In genomic region chr3:161096771-161097367, GRCh38 we compare ENCODE assay signal across 8 cellular contexts. TPM values are rescaled to one million over a fixed set of nuclear protein-coding genes. Genes with fewer than 3 reads are reported as not detected.
DNase-seq lines count a peak whose midpoint lies in the region; ATAC-seq and TF ChIP-seq lines count a peak whose summit lies in the region.
"Had no signal": no experiment of that assay in that cellular context is flagged by ENCODE, and none has a peak within 500 bp of the region (broad histone marks: within the 10 kb centered on the region; RNA-seq: fewer than 3 reads in every experiment).

No MANE protein-coding gene starts in this region.

- no peaks in the 10 kb centered on the region for H3K36me3 ChIP-seq in Karpas-422 (ENCODE audit: insufficient read depth, low read length)
- no peaks in the 10 kb centered on the region for H3K36me3 ChIP-seq in left lung

- H3K4me1 Mint-ChIP-seq in WTC11 = no peaks in the 10 kb centered on the region
- H3K4me1 Mint-ChIP-seq: central memory CD8-positive, alpha-beta T cell had no signal

- H3K9me3 ChIP-seq in Karpas-422 (ENCODE audit: low read length) (no peaks in the 10 kb centered on the region), left lung (no peaks in the 10 kb centered on the region)

- no peak overlapping the region for H3K27ac Mint-ChIP-seq in WTC11

- peak; percentile 60 for DNase-seq in Karpas-422
- DNase-seq in WTC11 (ENCODE audit: low spot score) = peak; percentile 36
- DNase-seq in left lung = no peak
- no peak for DNase-seq in dedifferentiated amniotic fluid mesenchymal stem cell (ENCODE audit: extremely low spot score)

- intact Hi-C loops in left lung (cut with DNase I) = no loop called here

- peaks cover 3% of the 10 kb centered on the region; the same call in 1 of the 2 replicates for H3K36me3 Mint-ChIP-seq in WTC11

- H3K4me3 Mint-ChIP-seq in WTC11 = no peak overlapping the region
- H3K4me3 Mint-ChIP-seq: central memory CD8-positive, alpha-beta T cell had no signal

- H3K27ac ChIP-seq in Karpas-422 (ENCODE audit: low read length) (no peak overlapping the region), left lung (no peak overlapping the region)

- CTCF ChIA-PET in WTC11 (lab: Charles Lee) = interaction anchor here (0.6 to 2.6 kb wide), 10 partner anchors 9 to 326 kb away, joined by 3 to 7 read pairs (median 4); no protein-coding TSS in a partner anchor

- H3K9me2 ChIP-seq in Karpas-422 (replicated peaks; ENCODE audit: insufficient read depth, low read length) = no peaks in the 10 kb centered on the region

- no peaks in the 10 kb centered on the region for H3K79me2 ChIP-seq in Karpas-422 (ENCODE audit: low read length)

- H3K9me3 Mint-ChIP-seq in WTC11 = no peaks in the 10 kb centered on the region
- H3K9me3 Mint-ChIP-seq: central memory CD8-positive, alpha-beta T cell had no signal

- no peak overlapping the region for H3K4me2 ChIP-seq in Karpas-422 (ENCODE audit: low read depth, low read length, poor library complexity, severe bottlenecking)

- H2AFZ ChIP-seq in Karpas-422 (ENCODE audit: low read length) = no peak overlapping the region

- H4K20me1 ChIP-seq in Karpas-422 (ENCODE audit: insufficient read depth, low read depth, low read length) = no peaks in the 10 kb centered on the region

- H3K27me3 Mint-ChIP-seq in WTC11 (ENCODE audit: low read depth) = no peaks in the 10 kb centered on the region
- H3K27me3 Mint-ChIP-seq: central memory CD8-positive, alpha-beta T cell had no signal

- POLR2A ChIA-PET in WTC11 (lab: Charles Lee) = no interaction called here

- TF ChIP-seq CTCF in GM12872 (IDR thresholded peaks at IDR 0.05; ENCODE audit: insufficient read depth, low read depth, low read length) (peak; percentile 49; the same call in 2 of the 3 replicates), WTC11 (IDR thresholded peaks at IDR 0.05) (0 out of 2 replicates have a peak, but pooled peaks have one; percentile 22), left lung (IDR thresholded peaks at IDR 0.05) (peak in 1 of 2 donors; percentile 12)

- H3K4me1 ChIP-seq in Karpas-422 (ENCODE audit: low read length) (no peaks in the 10 kb centered on the region), left lung (no peaks in the 10 kb centered on the region)

- H3K4me3 ChIP-seq in Karpas-422 (ENCODE audit: low read length) = no peak overlapping the region
- no peak overlapping the region for H3K4me3 ChIP-seq in left lung

- H3K9ac ChIP-seq in Karpas-422 (ENCODE audit: low read length) = no peak overlapping the region

- ATAC-seq in WTC11 (peak; percentile 95), left lung (peak; percentile 20), GM18502 (IDR thresholded peaks at IDR 0.05; ENCODE audit: poor library complexity, unreplicated experiment) (no peak), HG03095 (IDR thresholded peaks at IDR 0.05; ENCODE audit: unreplicated experiment) (no peak)

- no peaks in the 10 kb centered on the region for H3K27me3 ChIP-seq in Karpas-422 (ENCODE audit: low read length)
- no peaks in the 10 kb centered on the region for H3K27me3 ChIP-seq in left lung

TF ChIP-seq in WTC11, 78 proteins besides CTCF, POLR2A, EP300 and RAD21:
- no peak for TF ChIP-seq ZSCAN18 (CRISPR knock-in tag; IDR thresholded peaks at IDR 0.05)
- TF ChIP-seq NFYB (CRISPR knock-in tag; conservative IDR thresholded peaks at IDR 0.05; ENCODE audit: low read depth) = no peak
- TF ChIP-seq SMAD3 (CRISPR knock-in tag; IDR thresholded peaks at IDR 0.05; ENCODE audit: borderline replicate concordance) = no peak
- TF ChIP-seq CREB1 (CRISPR knock-in tag; IDR thresholded peaks at IDR 0.05) = no peak
- no peak for TF ChIP-seq ZNF317 (CRISPR knock-in tag; IDR thresholded peaks at IDR 0.05; ENCODE audit: borderline replicate concordance, low read depth)
- TF ChIP-seq JUN (CRISPR knock-in tag; IDR thresholded peaks at IDR 0.05) = no peak
- TF ChIP-seq NR1H2 (CRISPR knock-in tag; IDR thresholded peaks at IDR 0.05) = no peak
- TF ChIP-seq CBFB (CRISPR knock-in tag; IDR thresholded peaks at IDR 0.05; ENCODE audit: low read depth) = no peak
- no peak for TF ChIP-seq ZNF512 (CRISPR knock-in tag; IDR thresholded peaks at IDR 0.05; ENCODE audit: borderline replicate concordance)
- no peak for TF ChIP-seq OVOL2 (CRISPR knock-in tag; IDR thresholded peaks at IDR 0.05; ENCODE audit: borderline replicate concordance)
- no peak for TF ChIP-seq CDX4 (CRISPR knock-in tag; IDR thresholded peaks at IDR 0.05; ENCODE audit: borderline replicate concordance)
- no peak for TF ChIP-seq SMAD4 (CRISPR knock-in tag; IDR thresholded peaks at IDR 0.05)
- no peak for TF ChIP-seq MXD4 (CRISPR knock-in tag; IDR thresholded peaks at IDR 0.05; ENCODE audit: borderline replicate concordance)
- no peak for TF ChIP-seq USF1 (CRISPR knock-in tag; IDR thresholded peaks at IDR 0.05)
- no peak for TF ChIP-seq FOXJ3 (CRISPR knock-in tag; IDR thresholded peaks at IDR 0.05; ENCODE audit: borderline replicate concordance)
- TF ChIP-seq MAX (CRISPR knock-in tag; IDR thresholded peaks at IDR 0.05) = no peak
TF ChIP-seq in WTC11: peak in this region for 0.

RNA-seq across cellular contexts. Expression of gene B3GALNT1, which starts 8.3 kb away (rescaled TPM):
- 5.7 and 6.4 TPM in 2 replicates for total RNA-seq in Karpas-422 (2014; rRNA removed; shearing (Covaris generic); ENCODE audit: low replicate concordance)
- total RNA-seq in WTC11 (2021) (4.2 to 6.0 TPM (median 5.0 TPM) in 3 replicates), left lung (10 to 100 TPM; 21.6 to 21.8 TPM)

Comparison
In these comparisons a context has a peak if more than half of its experiments do, and no peak if none do; other contexts are left out.
1. DNase-seq: peak in Karpas-422 (single experiment) and WTC11 (single experiment); none in left lung (0 of 2) and dedifferentiated amniotic fluid mesenchymal stem cell (single experiment).
2. ATAC-seq: peak in WTC11 (single experiment) and left lung (single experiment); none in GM18502 (single experiment) and HG03095 (single experiment).